In the genomic region with DNA sequence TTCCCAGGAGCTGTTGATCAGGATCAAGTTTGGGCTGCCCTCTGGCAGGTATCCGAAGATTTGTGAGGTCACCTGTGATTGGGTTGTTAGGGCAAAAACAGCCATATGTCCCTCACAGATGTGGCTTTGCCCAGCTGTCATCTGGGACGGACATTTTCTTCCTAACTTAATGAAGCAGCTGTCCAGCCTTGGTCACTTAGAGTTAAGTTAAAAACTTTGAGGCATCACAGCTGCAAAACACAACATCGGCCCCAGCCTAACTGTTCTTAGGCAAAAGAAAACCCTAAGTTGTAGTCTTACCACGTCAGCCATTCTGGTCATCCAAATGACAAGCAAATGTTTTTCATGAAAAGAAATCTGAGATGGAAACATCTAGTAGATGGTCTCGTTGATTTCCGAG, we compare ENCODE assay signal across 25 cellular contexts.
DNase-seq lines count a peak whose midpoint lies in the region; ATAC-seq and TF ChIP-seq lines count a peak whose summit lies in the region.
"Had no signal": no experiment of that assay in that cellular context is flagged by ENCODE, and none has a peak within 500 bp of the region (broad histone marks: within the 10 kb centered on the region; RNA-seq: fewer than 3 reads in every experiment).

No MANE protein-coding gene starts in this region.

- TF ChIP-seq CTCF in left ventricle myocardium inferior (IDR thresholded peaks at IDR 0.05; ENCODE audit: borderline replicate concordance), result no peak
- no peak for TF ChIP-seq CTCF in brain microvascular endothelial cell (IDR thresholded peaks at IDR 0.05; ENCODE audit: low read depth, low read length, missing control alignments)
- no peak for TF ChIP-seq CTCF in suprapubic skin (IDR thresholded peaks at IDR 0.05)

- in situ Hi-C loops in brain microvascular endothelial cell (cut with HindIII; ENCODE audit: low pct_ligation_motif_present, low sequenced_read_pairs), result no loop called here

- ATAC-seq in Right ventricle myocardium superior (ENCODE audit: poor library complexity) (peak; percentile 29), HG02981 (IDR thresholded peaks at IDR 0.05; ENCODE audit: unreplicated experiment) (no peak)
- ATAC-seq: A549, HCT116, PC-3 had no signal

- H3K4me1 ChIP-seq in left ventricle myocardium inferior, result no peaks in the 10 kb centered on the region
- no peaks in the 10 kb centered on the region for H3K4me1 ChIP-seq in suprapubic skin
- H3K4me1 ChIP-seq: A549 had no signal

- no peaks in the 10 kb centered on the region for H3K27me3 ChIP-seq in left ventricle myocardium inferior (ENCODE audit: low read depth)
- no peaks in the 10 kb centered on the region for H3K27me3 ChIP-seq in brain microvascular endothelial cell (replicated peaks)
- no peaks in the 10 kb centered on the region for H3K27me3 ChIP-seq in suprapubic skin

- TF ChIP-seq EP300 in suprapubic skin (IDR thresholded peaks at IDR 0.05), result no peak

- no peak for TF ChIP-seq POLR2A in suprapubic skin (IDR thresholded peaks at IDR 0.05)

- H3K36me3 ChIP-seq in left ventricle myocardium inferior (peaks cover 4% of the 10 kb centered on the region), brain microvascular endothelial cell (replicated peaks) (no peaks in the 10 kb centered on the region), suprapubic skin (no peaks in the 10 kb centered on the region)

- intact Hi-C loops in Right ventricle myocardium superior (cut with DNase I), result loop anchor here (10.0 kb wide), 1 partner anchor 142 kb away; no protein-coding TSS in a partner anchor
- intact Hi-C loops in left ventricle myocardium inferior (cut with micrococcal nuclease), result no loop called here

- H3K9me3 ChIP-seq in left ventricle myocardium inferior (replicated peaks), result no peaks in the 10 kb centered on the region
- no peaks in the 10 kb centered on the region for H3K9me3 ChIP-seq in suprapubic skin
- H3K9me3 ChIP-seq: A549 had no signal

- DNase-seq in Right ventricle myocardium superior (no peak), left ventricle myocardium inferior (no peak), SK-N-DZ (ENCODE audit: low spot score) (peak; percentile 63), myocyte (ENCODE audit: low read depth) (peak; percentile 55), brain microvascular endothelial cell (no peak), suprapubic skin (ENCODE audit: low spot score in 2 of 2) (no peak)
- DNase-seq: AML-193; C1 segment of cervical spinal cord; CD4-positive, alpha-beta memory T cell; COR-L47; DMS79 treated with DMSO at 0.1 percent for 48 hours; GF-D8; NCI-H1048; NCI-H1417; NCI-H1694 treated with DMSO at 0.1 percent for 48 hours; NCI-H2081; NCI-H2171; NCI-H226; NCI-H510A; NK-92 treated with Interleukin-12 subunit alpha and Interleukin-12 subunit beta, amount 100 ng/mL, for 24 hours; PC-3 had no signal

- WGBS in suprapubic skin, result 60% methylated on average over 6 of the region's 6 CpGs

- H3K4me3 ChIP-seq in left ventricle myocardium inferior, result no peak overlapping the region
- no peak overlapping the region for H3K4me3 ChIP-seq in brain microvascular endothelial cell (ENCODE audit: low read depth, low read length)
- H3K4me3 ChIP-seq in suprapubic skin, result no peak overlapping the region
- H3K4me3 ChIP-seq: A549 had no signal

- H3K27ac ChIP-seq in left ventricle myocardium inferior (replicated peaks) (no peak overlapping the region), brain microvascular endothelial cell (no peak overlapping the region), suprapubic skin (no peak overlapping the region)
- H3K27ac ChIP-seq: A549, KMS-11 had no signal

Comparison
In these comparisons a context has a peak if more than half of its experiments do, and no peak if none do; other contexts are left out.
1. DNase-seq: peak in SK-N-DZ (single experiment) and myocyte (single experiment); none in Right ventricle myocardium superior (single experiment), left ventricle myocardium inferior (single experiment), brain microvascular endothelial cell (single experiment) and suprapubic skin (0 of 2).